Comparison of ENCODE assay signal across 8 cellular contexts in genomic region chr17:16589097-16589969, GRCh38. TPM values are rescaled to one million over a fixed set of nuclear protein-coding genes. Genes with fewer than 3 reads are reported as not detected.
DNase-seq lines count a peak whose midpoint lies in the region; ATAC-seq and TF ChIP-seq lines count a peak whose summit lies in the region.

No MANE protein-coding gene starts in this region.

- peak overlapping the region; percentile 75 for H3K4me3 Mint-ChIP-seq in glutamatergic neuron (ENCODE audit: unreplicated experiment)

- H2AFZ ChIP-seq in SK-N-SH (ENCODE audit: low read depth) = peak overlapping the region; percentile 81

- H3K79me2 ChIP-seq in DOHH2 (ENCODE audit: control insufficient read depth, low read length) (no peaks in the 10 kb centered on the region), SK-N-SH (ENCODE audit: insufficient read depth) (no peaks in the 10 kb centered on the region)

- H3K4me3 ChIP-seq in DOHH2 (ENCODE audit: low read length) (peak overlapping the region; percentile 72), SK-N-SH (ENCODE audit: low read depth in 2 of 2, low read length in 1 of 2) (peak overlapping the region; percentile 61 to 69)

- H3K27ac ChIP-seq in DOHH2 (ENCODE audit: low read depth, low read length) (no peak overlapping the region), SK-N-SH (ENCODE audit: low read depth in 2 of 2, low read length in 1 of 2) (peak overlapping the region in 1 of 2 experiments; percentile 8; a peak in 1 of 4 replicates), temporal lobe (ENCODE audit: low read depth, low read length) (peak overlapping the region; percentile 71)

- H3K27ac Mint-ChIP-seq in activated naive CD4-positive, alpha-beta T cell treated with anti-CD3 and anti-CD28 coated beads, Interleukin-2, amount 50 U/mL, for 72 hours = no peak overlapping the region
- no peak overlapping the region for H3K27ac Mint-ChIP-seq in glutamatergic neuron (ENCODE audit: unreplicated experiment)

- peaks cover 26% of the 10 kb centered on the region for H3K27me3 ChIP-seq in DOHH2 (ENCODE audit: control insufficient read depth, low read length)
- no peaks in the 10 kb centered on the region; the same call in 1 of the 2 replicates for H3K27me3 ChIP-seq in SK-N-SH (ENCODE audit: insufficient read depth)

- CTCF ChIA-PET in HEK293T (lab: Yijun Ruan, JAX) = interaction anchor here (0.6 to 1.3 kb wide), 8 partner anchors 9 to 225 kb away, joined by 3 to 8 read pairs (median 4); no protein-coding TSS in a partner anchor
- CTCF ChIA-PET in SK-N-SH (lab: Yijun Ruan, JAX) = interaction anchor here (0.5 to 3.9 kb wide), 30 partner anchors 9 to 726 kb away, joined by 3 to 21 read pairs (median 4); partner anchors contain the start of genes CCDC144A and ZNF287

- H3K4me1 ChIP-seq in DOHH2 (ENCODE audit: control insufficient read depth, low read length) (peaks cover 13% of the 10 kb centered on the region), SK-N-SH (ENCODE audit: control insufficient read depth in 1 of 2, insufficient read depth in 2 of 2, low read depth in 1 of 2, low read length in 1 of 2) (no peaks in the 10 kb centered on the region; a peak in 1 of 4 replicates)

- H4K20me1 ChIP-seq in DOHH2 (ENCODE audit: control insufficient read depth, insufficient read depth, low read depth, low read length) (no peaks in the 10 kb centered on the region), SK-N-SH (ENCODE audit: insufficient read depth) (no peaks in the 10 kb centered on the region)

- no peaks in the 10 kb centered on the region for H3K9me3 Mint-ChIP-seq in activated naive CD4-positive, alpha-beta T cell treated with anti-CD3 and anti-CD28 coated beads, Interleukin-2, amount 50 U/mL, for 72 hours
- H3K9me3 Mint-ChIP-seq in glutamatergic neuron (ENCODE audit: unreplicated experiment) = peaks cover 4% of the 10 kb centered on the region

- peak; percentile 69 for TF ChIP-seq RAD21 in SK-N-SH (IDR thresholded peaks at IDR 0.05; ENCODE audit: low read length)

- H3F3A ChIP-seq in DOHH2 (ENCODE audit: control insufficient read depth, insufficient read depth) = no peaks in the 10 kb centered on the region
- no peaks in the 10 kb centered on the region for H3F3A ChIP-seq in SK-N-SH (replicated peaks; ENCODE audit: insufficient read depth)

- ATAC-seq in activated naive CD4-positive, alpha-beta T cell treated with anti-CD3 and anti-CD28 coated beads, Interleukin-2, amount 50 U/mL, for 72 hours = peak; percentile 88
- peak; percentile 94 for ATAC-seq in omental fat pad (ENCODE audit: low FRiP score)

- H3K36me3 Mint-ChIP-seq in activated naive CD4-positive, alpha-beta T cell treated with anti-CD3 and anti-CD28 coated beads, Interleukin-2, amount 50 U/mL, for 72 hours = peaks cover 0 to 8% of the 10 kb centered on the region in 2 donors
- H3K36me3 Mint-ChIP-seq in glutamatergic neuron (ENCODE audit: unreplicated experiment) = no peaks in the 10 kb centered on the region

- POLR2A ChIA-PET in HEK293T (lab: Yijun Ruan, JAX) (interaction anchor here (1.0 to 2.2 kb wide), 3 partner anchors 19 to 53 kb away, joined by 3 to 9 read pairs (median 4); partner anchors contain the start of gene ZNF287), SK-N-SH (lab: Yijun Ruan, JAX) (interaction anchor here (0.8 kb wide), 1 partner anchor 209 kb away, joined by 3 read pairs; the partner anchor contains the start of gene UBB)

- peaks cover 5% of the 10 kb centered on the region for H3K27me3 Mint-ChIP-seq in glutamatergic neuron (ENCODE audit: unreplicated experiment)

- H3K4me1 Mint-ChIP-seq in glutamatergic neuron (ENCODE audit: low read depth, unreplicated experiment) = peaks cover 1% of the 10 kb centered on the region

- no peaks in the 10 kb centered on the region for H3K9me3 ChIP-seq in DOHH2 (ENCODE audit: control insufficient read depth, insufficient read depth, low read length)
- H3K9me3 ChIP-seq in SK-N-SH = no peaks in the 10 kb centered on the region

- TF ChIP-seq CTCF in DOHH2 (IDR thresholded peaks at IDR 0.05; ENCODE audit: low read depth, low read length, poor library complexity, severe bottlenecking) (peak; percentile 86), SK-N-SH (IDR thresholded peaks at IDR 0.05) (peak; percentile 97), glutamatergic neuron (IDR thresholded peaks at IDR 0.05; ENCODE audit: partially characterized antibody, unreplicated experiment) (peak; percentile 97), omental fat pad (IDR thresholded peaks at IDR 0.05) (peak in 2 of 3 donors; percentile 59 to 65)

- H3K36me3 ChIP-seq in DOHH2 (ENCODE audit: control insufficient read depth, low read length) = no peaks in the 10 kb centered on the region
- no peaks in the 10 kb centered on the region for H3K36me3 ChIP-seq in SK-N-SH (replicated peaks in 1 of 2; ENCODE audit: control insufficient read depth in 1 of 2, insufficient read depth in 2 of 2, low read length in 1 of 2)

- H3K9me2 ChIP-seq in DOHH2 (replicated peaks; ENCODE audit: control insufficient read depth, low read length) = no peaks in the 10 kb centered on the region
- H3K9me2 ChIP-seq in SK-N-SH = no peaks in the 10 kb centered on the region

- TF ChIP-seq EP300 in SK-N-SH (IDR thresholded peaks at IDR 0.05; ENCODE audit: borderline replicate concordance in 1 of 2, low read depth in 1 of 2, low read length in 1 of 2) = no peak

- peak overlapping the region; percentile 33; the same call in 1 of the 2 replicates for H3K9ac ChIP-seq in SK-N-SH

- peak overlapping the region; percentile 98 for H3K4me2 ChIP-seq in DOHH2 (ENCODE audit: low read length)
- peak overlapping the region; percentile 82 for H3K4me2 ChIP-seq in SK-N-SH

- DNase-seq in HEK293T (ENCODE audit: extremely low spot score) (peak; percentile 97), NCI-H1048 (lab: John Stamatoyannopoulos, UW) (peak; percentile 32), SK-N-SH (peak; percentile 95), glutamatergic neuron (peak; percentile 96), omental fat pad (ENCODE audit: low spot score) (peak; percentile 78)
- peak; percentile 94 to 95 for DNase-seq in activated naive CD4-positive, alpha-beta T cell treated with anti-CD3 and anti-CD28 coated beads, Interleukin-2, amount 50 U/mL, for 72 hours (ENCODE audit: low spot score in 2 of 2)

- 12% methylated on average over 19 of the region's 53 CpGs for WGBS in SK-N-SH (ENCODE audit: low lambda C conversion rate)

TF ChIP-seq in HEK293T, 16 proteins besides CTCF, POLR2A, EP300 and RAD21:
- TF ChIP-seq L3MBTL2 (conservative IDR thresholded peaks at IDR 0.05) (peak; percentile 91), FOXM1 (IDR thresholded peaks at IDR 0.05; ENCODE audit: borderline replicate concordance) (no peak), FOXA1 (IDR thresholded peaks at IDR 0.05) (no peak)

TF ChIP-seq in SK-N-SH, 30 proteins besides CTCF, POLR2A, EP300 and RAD21 (continues in another document):
- TF ChIP-seq GABPA (IDR thresholded peaks at IDR 0.05; ENCODE audit: low read depth) (no peak), ELF1 (IDR thresholded peaks at IDR 0.05) (no peak), YY1 (IDR thresholded peaks at IDR 0.05; ENCODE audit: low read depth) (no peak), NRF1 (IDR thresholded peaks at IDR 0.05; ENCODE audit: low read depth, low read length) (peak; percentile 75), POLR2AphosphoS5 (IDR thresholded peaks at IDR 0.05; ENCODE audit: low read depth, low read length) (no peak), GATA2 (CRISPR knock-in tag; IDR thresholded peaks at IDR 0.05) (no peak), RFX5 (IDR thresholded peaks at IDR 0.05; ENCODE audit: low read length) (0 out of 2 replicates have a peak, but pooled peaks have one; percentile 35), RXRA (IDR thresholded peaks at IDR 0.05; ENCODE audit: borderline replicate concordance, low read depth) (no peak), NFIC (IDR thresholded peaks at IDR 0.05; ENCODE audit: borderline replicate concordance) (no peak)
- TF ChIP-seq, protein P1, sequence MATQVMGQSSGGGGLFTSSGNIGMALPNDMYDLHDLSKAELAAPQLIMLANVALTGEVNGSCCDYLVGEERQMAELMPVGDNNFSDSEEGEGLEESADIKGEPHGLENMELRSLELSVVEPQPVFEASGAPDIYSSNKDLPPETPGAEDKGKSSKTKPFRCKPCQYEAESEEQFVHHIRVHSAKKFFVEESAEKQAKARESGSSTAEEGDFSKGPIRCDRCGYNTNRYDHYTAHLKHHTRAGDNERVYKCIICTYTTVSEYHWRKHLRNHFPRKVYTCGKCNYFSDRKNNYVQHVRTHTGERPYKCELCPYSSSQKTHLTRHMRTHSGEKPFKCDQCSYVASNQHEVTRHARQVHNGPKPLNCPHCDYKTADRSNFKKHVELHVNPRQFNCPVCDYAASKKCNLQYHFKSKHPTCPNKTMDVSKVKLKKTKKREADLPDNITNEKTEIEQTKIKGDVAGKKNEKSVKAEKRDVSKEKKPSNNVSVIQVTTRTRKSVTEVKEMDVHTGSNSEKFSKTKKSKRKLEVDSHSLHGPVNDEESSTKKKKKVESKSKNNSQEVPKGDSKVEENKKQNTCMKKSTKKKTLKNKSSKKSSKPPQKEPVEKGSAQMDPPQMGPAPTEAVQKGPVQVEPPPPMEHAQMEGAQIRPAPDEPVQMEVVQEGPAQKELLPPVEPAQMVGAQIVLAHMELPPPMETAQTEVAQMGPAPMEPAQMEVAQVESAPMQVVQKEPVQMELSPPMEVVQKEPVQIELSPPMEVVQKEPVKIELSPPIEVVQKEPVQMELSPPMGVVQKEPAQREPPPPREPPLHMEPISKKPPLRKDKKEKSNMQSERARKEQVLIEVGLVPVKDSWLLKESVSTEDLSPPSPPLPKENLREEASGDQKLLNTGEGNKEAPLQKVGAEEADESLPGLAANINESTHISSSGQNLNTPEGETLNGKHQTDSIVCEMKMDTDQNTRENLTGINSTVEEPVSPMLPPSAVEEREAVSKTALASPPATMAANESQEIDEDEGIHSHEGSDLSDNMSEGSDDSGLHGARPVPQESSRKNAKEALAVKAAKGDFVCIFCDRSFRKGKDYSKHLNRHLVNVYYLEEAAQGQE (IDR thresholded peaks at IDR 0.05; ENCODE audit: low read depth, low read length) = no peak
- TF ChIP-seq, protein P2, sequence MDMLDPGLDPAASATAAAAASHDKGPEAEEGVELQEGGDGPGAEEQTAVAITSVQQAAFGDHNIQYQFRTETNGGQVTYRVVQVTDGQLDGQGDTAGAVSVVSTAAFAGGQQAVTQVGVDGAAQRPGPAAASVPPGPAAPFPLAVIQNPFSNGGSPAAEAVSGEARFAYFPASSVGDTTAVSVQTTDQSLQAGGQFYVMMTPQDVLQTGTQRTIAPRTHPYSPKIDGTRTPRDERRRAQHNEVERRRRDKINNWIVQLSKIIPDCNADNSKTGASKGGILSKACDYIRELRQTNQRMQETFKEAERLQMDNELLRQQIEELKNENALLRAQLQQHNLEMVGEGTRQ (IDR thresholded peaks at IDR 0.05; ENCODE audit: borderline replicate concordance, low read depth, low read length) = no peak

RNA-seq across cellular contexts. Expression of gene ZNF287, which starts 20.3 kb away (rescaled TPM):
- polyA plus RNA-seq in SK-N-SH (2012; rRNA removed) = 6.1 and 6.6 TPM in 2 replicates
- polyA plus RNA-seq in SK-N-SH (2012; cell fraction: cytosol; rRNA removed) = 5.4 TPM in 2 replicates
- 10.4 and 10.6 TPM in 2 replicates for polyA plus RNA-seq in SK-N-SH (2012; cell fraction: nucleus; rRNA removed)
- 1 to 10 TPM; 4.1 to 5.0 TPM for total RNA-seq in activated naive CD4-positive, alpha-beta T cell treated with anti-CD3 and anti-CD28 coated beads, Interleukin-2, amount 50 U/mL, for 72 hours
- total RNA-seq in glutamatergic neuron (ENCODE audit: unreplicated experiment) (17.4 TPM), omental fat pad (1 to 10 TPM; 1.9 to 6.8 (median 2.3) TPM), temporal lobe (19.4 TPM)

Comparison
In these comparisons a context has a peak if more than half of its experiments do, and no peak if none do; other contexts are left out.
1. DNase-seq: peak in every context shown above with its lines; median percentile 97 in HEK293T; 96 in glutamatergic neuron; 95 in SK-N-SH; 94 in activated naive CD4-positive, alpha-beta T cell treated with anti-CD3 and anti-CD28 coated beads, Interleukin-2, amount 50 U/mL, for 72 hours; 78 in omental fat pad; 32 in NCI-H1048.